In the genomic region with DNA sequence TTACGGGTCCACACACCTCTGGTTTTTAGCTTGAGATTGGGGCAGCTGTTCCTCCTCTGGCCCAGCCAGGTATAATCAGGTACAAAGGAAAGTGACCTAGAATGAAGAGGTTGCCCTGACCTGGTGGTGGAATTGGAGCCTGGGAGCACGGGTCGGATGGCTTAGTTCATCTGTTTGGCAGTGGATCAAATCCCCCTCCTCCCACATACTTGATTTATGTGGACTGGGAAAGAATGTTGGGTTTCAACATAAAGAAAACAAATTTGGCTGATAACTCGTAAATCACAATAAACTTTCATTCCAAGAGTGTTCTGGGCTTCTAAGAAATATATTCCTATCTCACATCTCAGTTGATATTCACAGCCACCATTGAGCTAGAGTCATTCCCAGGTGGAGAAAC, we compare ENCODE assay signal across 21 cellular contexts.
A peak's percentile ranks its signal among the peaks of the same experiment; 100 is the strongest.
DNase-seq lines count a peak whose midpoint lies in the region; ATAC-seq and TF ChIP-seq lines count a peak whose summit lies in the region.
"Had no signal": no experiment of that assay in that cellular context is flagged by ENCODE, and none has a peak within 500 bp of the region (broad histone marks: within the 10 kb centered on the region; RNA-seq: fewer than 3 reads in every experiment).

No MANE protein-coding gene starts in this region.

- H3K4me2 ChIP-seq in osteoblast (ENCODE audit: insufficient read depth, low read length), result no peak overlapping the region

- H3K36me3 ChIP-seq in osteoblast (ENCODE audit: insufficient read depth, low read length), result no peaks in the 10 kb centered on the region

- H3K9me3 ChIP-seq in osteoblast (ENCODE audit: low read depth, low read length), result no peaks in the 10 kb centered on the region

- no peaks in the 10 kb centered on the region for H3K79me2 ChIP-seq in osteoblast (ENCODE audit: insufficient read depth, low read length)

- POLR2A ChIA-PET in RWPE1 (lab: Yijun Ruan, JAX; ENCODE audit: low non-redundant PET), result no interaction called here

- CTCF ChIA-PET in RWPE1 (lab: Yijun Ruan, JAX), result interaction anchor here (0.6 kb wide), 1 partner anchor 8 kb away, joined by 4 read pairs; no protein-coding TSS in a partner anchor

- H3K4me3 ChIP-seq in osteoblast (ENCODE audit: insufficient read depth, low read length), result no peak overlapping the region

- ATAC-seq in HG03442 (IDR thresholded peaks at IDR 0.05; ENCODE audit: unreplicated experiment), result no peak
- no peak for ATAC-seq in HG02571 (IDR thresholded peaks at IDR 0.05; ENCODE audit: unreplicated experiment)
- ATAC-seq: activated CD8-positive, alpha-beta T cell treated with anti-CD3 and anti-CD28 coated beads for 36 hours; Panc1; stimulated activated effector memory CD8-positive, alpha-beta T cell treated with anti-CD3 and anti-CD28 coated beads, Interleukin-12 subunit alpha, Interleukin-12 subunit beta, amount 100 ng/mL, for 72 hours; T-cell had no signal

- H2AFZ ChIP-seq in osteoblast (ENCODE audit: low read length), result no peak overlapping the region

- peaks cover under 1% of the 10 kb centered on the region for H3K4me1 ChIP-seq in osteoblast (ENCODE audit: insufficient read depth, low read length)

- DNase-seq in Caki2 (ENCODE audit: low read depth) (peak; percentile 7), RWPE1 (ENCODE audit: low spot score) (no peak), fibroblast of peridontal ligament (ENCODE audit: extremely low read depth) (peak; percentile 10), osteoblast (ENCODE audit: insufficient read length, low spot score, missing footprints) (peak; percentile 63)
- no peak for DNase-seq in activated naive CD4-positive, alpha-beta T cell treated with anti-CD3 and anti-CD28 coated beads, Interleukin-2, amount 50 U/mL, for 16 hours
- DNase-seq: activated CD4-positive, CD25-positive, alpha-beta regulatory T cell treated with anti-CD3 and anti-CD28 coated beads, Interleukin-2, amount 50 U/mL, for 72 hours; activated CD8-positive, alpha-beta T cell treated with anti-CD3 and anti-CD28 coated beads for 36 hours; activated effector memory CD4-positive, alpha-beta T cell treated with Interleukin-2 at 50 U/mL for 16 hours; activated T-cell treated with anti-CD3 and anti-CD28 coated beads for 4 hours; CD4-positive, CD25-positive, alpha-beta regulatory T cell; KBM-7; NCI-H1436 treated with DMSO at 0.1 percent for 48 hours; NCI-H2107; NCI-H446 treated with DMSO at 0.1 percent for 48 hours; occipital lobe; substantia nigra; T-cell had no signal

- H3K27ac ChIP-seq in RWPE1 (peak overlapping the region; percentile 26), osteoblast (ENCODE audit: low read depth, low read length) (no peak overlapping the region)

- H3K27me3 ChIP-seq in osteoblast (ENCODE audit: insufficient read depth, low read length), result no peaks in the 10 kb centered on the region

- TF ChIP-seq CTCF in RWPE1 (conservative IDR thresholded peaks at IDR 0.05; ENCODE audit: low read depth) (no peak), osteoblast (IDR thresholded peaks at IDR 0.05; ENCODE audit: extremely low read depth, low read depth, low read length) (no peak)

- peaks cover 39% of the 10 kb centered on the region for H4K20me1 ChIP-seq in osteoblast (ENCODE audit: insufficient read depth, low read length)

- in situ Hi-C loops in Caki2 (cut with HindIII; ENCODE audit: low pct_unique_long_range_greater_than_20kb, low sequenced_read_pairs), result no loop called here

Comparison
In these comparisons a context has a peak if more than half of its experiments do, and no peak if none do; other contexts are left out.
1. DNase-seq: peak in Caki2 (single experiment), fibroblast of peridontal ligament (single experiment) and osteoblast (single experiment); none in RWPE1 (single experiment) and activated naive CD4-positive, alpha-beta T cell treated with anti-CD3 and anti-CD28 coated beads, Interleukin-2, amount 50 U/mL, for 16 hours (single experiment).